ENCODE assay signal across 14 cellular contexts in genomic region chr3:41158947-41159346, GRCh38. TPM values are rescaled to one million over a fixed set of nuclear protein-coding genes. Genes with fewer than 3 reads are reported as not detected.
DNase-seq lines count a peak whose midpoint lies in the region; ATAC-seq and TF ChIP-seq lines count a peak whose summit lies in the region.
"Had no signal": no experiment of that assay in that cellular context is flagged by ENCODE, and none has a peak within 500 bp of the region (broad histone marks: within the 10 kb centered on the region; RNA-seq: fewer than 3 reads in every experiment).

No MANE protein-coding gene starts in this region.

- CTCF ChIA-PET in activated CD4-positive, alpha-beta T cell treated with anti-CD3 and anti-CD28 coated beads for 36 hours (lab: Charles Lee) = interaction anchor here (0.8 kb wide), 1 partner anchor 32 kb away, joined by 3 read pairs; no protein-coding TSS in a partner anchor
- CTCF ChIA-PET in activated CD4-positive, alpha-beta T cell treated with anti-CD3 and anti-CD28 coated beads, Interleukin-2, amount 10 ng/mL, durations not matched to agents 7 days and 5 days (lab: Charles Lee) = no interaction called here

- peaks cover 2% of the 10 kb centered on the region for H3K79me1 ChIP-seq in trophoblast cell (ENCODE audit: low read length)

- H3K4me2 ChIP-seq in trophoblast cell (ENCODE audit: low read length) = no peak overlapping the region

- H3K4me3 Mint-ChIP-seq in activated CD4-positive, alpha-beta T cell treated with anti-CD3 and anti-CD28 coated beads for 36 hours = no peak overlapping the region
- H3K4me3 Mint-ChIP-seq in activated CD4-positive, alpha-beta T cell treated with anti-CD3 and anti-CD28 coated beads, Interleukin-2, amount 10 ng/mL, durations not matched to agents 7 days and 5 days = no peak overlapping the region
- H3K4me3 Mint-ChIP-seq in effector memory CD8-positive, alpha-beta T cell = no peak overlapping the region

- H3K27me3 ChIP-seq in colonic mucosa (no peaks in the 10 kb centered on the region), trophoblast cell (ENCODE audit: insufficient read depth, low read length) (no peaks in the 10 kb centered on the region)
- H3K27me3 ChIP-seq: gastroesophageal sphincter had no signal

- H2BK5ac ChIP-seq in trophoblast cell (ENCODE audit: low read depth, low read length, poor library complexity) = no peak overlapping the region

- ATAC-seq in activated CD4-positive, alpha-beta T cell treated with anti-CD3 and anti-CD28 coated beads for 36 hours = peak; percentile 58
- ATAC-seq in effector memory CD8-positive, alpha-beta T cell (replicated peaks) = no peak
- ATAC-seq: gastroesophageal sphincter, Panc1 had no signal

- H3K9me3 ChIP-seq in colonic mucosa (no peaks in the 10 kb centered on the region), trophoblast cell (ENCODE audit: insufficient read depth, low read depth, low read length) (no peaks in the 10 kb centered on the region)
- H3K9me3 ChIP-seq: gastroesophageal sphincter had no signal

- no peak overlapping the region for H3K18ac ChIP-seq in trophoblast cell (ENCODE audit: low read length)

- H3K9ac ChIP-seq in colonic mucosa (ENCODE audit: low read depth in 2 of 2, low read length in 2 of 2) = peak overlapping the region in 1 of 2 donors; percentile 58
- H3K9ac ChIP-seq in trophoblast cell (ENCODE audit: low read length) = no peak overlapping the region

- H3K4ac ChIP-seq in trophoblast cell (ENCODE audit: low read depth, low read length) = no peak overlapping the region

- H3K4me1 ChIP-seq in colonic mucosa = no peaks in the 10 kb centered on the region
- H3K4me1 ChIP-seq in trophoblast cell (ENCODE audit: control insufficient read depth in 1 of 2, insufficient read depth in 2 of 2, low read length in 2 of 2) = peaks cover 0 to 18% of the 10 kb centered on the region in 2 experiments
- H3K4me1 ChIP-seq: gastroesophageal sphincter had no signal

- no peak overlapping the region for H2AFZ ChIP-seq in trophoblast cell (ENCODE audit: insufficient read depth, low read length, poor library complexity)

- no peak overlapping the region for H4K91ac ChIP-seq in trophoblast cell (ENCODE audit: low read depth, low read length)

- no peak overlapping the region for H4K8ac ChIP-seq in trophoblast cell (ENCODE audit: low read depth, low read length)

- peak overlapping the region; percentile 0 for H3K27ac Mint-ChIP-seq in activated CD4-positive, alpha-beta T cell treated with anti-CD3 and anti-CD28 coated beads for 36 hours
- no peak overlapping the region for H3K27ac Mint-ChIP-seq in activated CD4-positive, alpha-beta T cell treated with anti-CD3 and anti-CD28 coated beads, Interleukin-2, amount 10 ng/mL, durations not matched to agents 7 days and 5 days
- H3K27ac Mint-ChIP-seq in effector memory CD8-positive, alpha-beta T cell = no peak overlapping the region

- H4K12ac ChIP-seq in trophoblast cell (ENCODE audit: low read depth, low read length) = no peak overlapping the region

- H3K36me3 ChIP-seq in colonic mucosa (no peaks in the 10 kb centered on the region), trophoblast cell (ENCODE audit: control insufficient read depth in 1 of 2, insufficient read depth in 2 of 2, low read length in 2 of 2) (no peaks in the 10 kb centered on the region)
- H3K36me3 ChIP-seq: gastroesophageal sphincter had no signal

- POLR2A ChIA-PET in activated CD4-positive, alpha-beta T cell treated with anti-CD3 and anti-CD28 coated beads for 36 hours (lab: Charles Lee) = no interaction called here
- POLR2A ChIA-PET in activated CD4-positive, alpha-beta T cell treated with anti-CD3 and anti-CD28 coated beads, Interleukin-2, amount 10 ng/mL, durations not matched to agents 7 days and 5 days (lab: Charles Lee) = no interaction called here

- H3K4me3 ChIP-seq in colonic mucosa = no peak overlapping the region
- H3K4me3 ChIP-seq in trophoblast cell (ENCODE audit: low read depth, low read length) = no peak overlapping the region
- H3K4me3 ChIP-seq: gastroesophageal sphincter had no signal

- H2BK120ac ChIP-seq in trophoblast cell (ENCODE audit: insufficient read depth, low read length, poor library complexity) = no peak overlapping the region

- H3K79me2 ChIP-seq in trophoblast cell (ENCODE audit: control insufficient read depth, insufficient read depth, low read length, poor library complexity) = no peaks in the 10 kb centered on the region

- no peak for TF ChIP-seq CTCF in colonic mucosa (IDR thresholded peaks at IDR 0.05)

- WGBS in trophoblast cell (ENCODE audit: extremely low coverage, insufficient coverage, insufficient read length) = no CpG with 5 or more reads among the region's 1 CpG

- H2BK12ac ChIP-seq in trophoblast cell (ENCODE audit: low read length) = peak overlapping the region; percentile 26

- no peak overlapping the region for H3K23ac ChIP-seq in trophoblast cell (ENCODE audit: low read length)

- intact Hi-C loops in activated CD4-positive, alpha-beta T cell treated with anti-CD3 and anti-CD28 coated beads for 36 hours (cut with DNase I, micrococcal nuclease) = loop anchor here in 1 of 2 experiments (2.0 kb wide), 1 partner anchor 30 kb away; no protein-coding TSS in a partner anchor
- intact Hi-C loops in colonic mucosa (cut with DNase I) = no loop called here

- no peak overlapping the region for H3K14ac ChIP-seq in trophoblast cell (ENCODE audit: low read length)

- no peaks in the 10 kb centered on the region for H3K27me3 Mint-ChIP-seq in activated CD4-positive, alpha-beta T cell treated with anti-CD3 and anti-CD28 coated beads for 36 hours
- peaks cover 5% of the 10 kb centered on the region for H3K27me3 Mint-ChIP-seq in activated CD4-positive, alpha-beta T cell treated with anti-CD3 and anti-CD28 coated beads, Interleukin-2, amount 10 ng/mL, durations not matched to agents 7 days and 5 days
- H3K27me3 Mint-ChIP-seq in effector memory CD8-positive, alpha-beta T cell = peaks cover 10 to 22% of the 10 kb centered on the region in 2 donors

- H3K9me3 Mint-ChIP-seq in activated CD4-positive, alpha-beta T cell treated with anti-CD3 and anti-CD28 coated beads for 36 hours (ENCODE audit: low read depth) = no peaks in the 10 kb centered on the region
- H3K9me3 Mint-ChIP-seq in activated CD4-positive, alpha-beta T cell treated with anti-CD3 and anti-CD28 coated beads, Interleukin-2, amount 10 ng/mL, durations not matched to agents 7 days and 5 days = no peaks in the 10 kb centered on the region
- H3K9me3 Mint-ChIP-seq in effector memory CD8-positive, alpha-beta T cell = no peaks in the 10 kb centered on the region

- peak; percentile 30 for DNase-seq in activated CD4-positive, alpha-beta T cell treated with anti-CD3 and anti-CD28 coated beads for 36 hours
- no peak for DNase-seq in activated CD4-positive, alpha-beta T cell treated with anti-CD3 and anti-CD28 coated beads, Interleukin-2, amount 10 ng/mL, durations not matched to agents 7 days and 5 days
- peak; percentile 22 for DNase-seq in M059J (ENCODE audit: low read depth)
- peak; percentile 72 for DNase-seq in colonic mucosa
- DNase-seq in trophoblast cell = peak; percentile 81 to 90
- DNase-seq in effector memory CD8-positive, alpha-beta T cell = no peak
- DNase-seq in T1000 (lab: John Stamatoyannopoulos, UW) = no peak
- no peak for DNase-seq in NCI-H1436 (lab: John Stamatoyannopoulos, UW)
- DNase-seq: ACHN; activated effector memory CD4-positive, alpha-beta T cell treated with Interleukin-2 at 50 U/mL for 16 hours; cortex of kidney; NCI-H1694 had no signal

- H3K27ac ChIP-seq in colonic mucosa (peak overlapping the region; percentile 88), trophoblast cell (ENCODE audit: low read depth, low read length) (no peak overlapping the region)
- H3K27ac ChIP-seq: gastroesophageal sphincter had no signal

- H2AK5ac ChIP-seq in trophoblast cell (ENCODE audit: low read length) = no peak overlapping the region

- H3K36me3 Mint-ChIP-seq in activated CD4-positive, alpha-beta T cell treated with anti-CD3 and anti-CD28 coated beads for 36 hours (ENCODE audit: low read depth) = no peaks in the 10 kb centered on the region
- peaks cover 1% of the 10 kb centered on the region for H3K36me3 Mint-ChIP-seq in activated CD4-positive, alpha-beta T cell treated with anti-CD3 and anti-CD28 coated beads, Interleukin-2, amount 10 ng/mL, durations not matched to agents 7 days and 5 days (ENCODE audit: low read depth)
- no peaks in the 10 kb centered on the region for H3K36me3 Mint-ChIP-seq in effector memory CD8-positive, alpha-beta T cell (ENCODE audit: insufficient read depth)

- H3K4me1 Mint-ChIP-seq in activated CD4-positive, alpha-beta T cell treated with anti-CD3 and anti-CD28 coated beads for 36 hours = peaks cover 19% of the 10 kb centered on the region
- peaks cover 7% of the 10 kb centered on the region for H3K4me1 Mint-ChIP-seq in activated CD4-positive, alpha-beta T cell treated with anti-CD3 and anti-CD28 coated beads, Interleukin-2, amount 10 ng/mL, durations not matched to agents 7 days and 5 days
- H3K4me1 Mint-ChIP-seq in effector memory CD8-positive, alpha-beta T cell (ENCODE audit: low read depth in 2 of 2) = no peaks in the 10 kb centered on the region

RNA-seq across cellular contexts. Expression of gene CTNNB1, which starts 40.4 kb away (rescaled TPM):
- 100 to 1,000 TPM; 114 to 158 TPM for total RNA-seq in activated CD4-positive, alpha-beta T cell treated with anti-CD3 and anti-CD28 coated beads for 36 hours
- 100 to 1,000 TPM; 118 to 129 TPM for total RNA-seq in activated CD4-positive, alpha-beta T cell treated with anti-CD3 and anti-CD28 coated beads, Interleukin-2, amount 10 ng/mL, durations not matched to agents 7 days and 5 days
- 261 and 368 TPM in 2 replicates for total RNA-seq in M059J (2014; rRNA removed; shearing (Covaris generic))
- 100 to 1,000 TPM; 403 to 426 TPM for total RNA-seq in colonic mucosa
- 1,013 and 1,027 TPM in 2 replicates for polyA plus RNA-seq in trophoblast cell (2013)

Comparison
In these comparisons a context has a peak if more than half of its experiments do, and no peak if none do; other contexts are left out.
1. DNase-seq: peak in activated CD4-positive, alpha-beta T cell treated with anti-CD3 and anti-CD28 coated beads for 36 hours (single experiment), M059J (single experiment), colonic mucosa (single experiment) and trophoblast cell (2 of 2); none in activated CD4-positive, alpha-beta T cell treated with anti-CD3 and anti-CD28 coated beads, Interleukin-2, amount 10 ng/mL, durations not matched to agents 7 days and 5 days (single experiment), effector memory CD8-positive, alpha-beta T cell (0 of 3), T1000 (single experiment) and NCI-H1436 (single experiment).